1 cellular context compared by ENCODE assay signal in the genomic region with DNA sequence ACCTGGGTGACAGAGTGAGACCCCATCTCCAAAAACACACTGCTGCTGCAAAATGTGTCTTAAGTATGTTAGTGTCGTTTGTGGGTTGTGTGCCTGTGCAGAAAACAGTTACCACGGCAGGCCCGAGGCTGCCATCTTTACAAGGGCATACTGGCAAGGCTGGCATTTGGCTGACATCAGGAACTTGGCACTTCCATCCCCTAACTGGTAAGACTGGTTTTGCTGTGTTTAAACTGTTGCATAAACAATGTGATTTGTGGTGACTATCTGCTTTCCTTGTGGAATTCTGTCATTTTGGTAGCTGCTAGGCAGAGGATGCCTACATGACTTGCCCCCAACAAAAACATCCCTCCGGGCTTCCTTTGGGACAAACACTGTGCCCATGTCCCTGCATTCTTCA.
A peak's percentile ranks its signal among the peaks of the same experiment; 100 is the strongest.
TF ChIP-seq lines count a peak whose summit lies in the region.

No MANE protein-coding gene starts in this region.

TF ChIP-seq in HCT116, 20 proteins besides CTCF, POLR2A, EP300 and RAD21 (continued from another document):
- TF ChIP-seq, protein P1, sequence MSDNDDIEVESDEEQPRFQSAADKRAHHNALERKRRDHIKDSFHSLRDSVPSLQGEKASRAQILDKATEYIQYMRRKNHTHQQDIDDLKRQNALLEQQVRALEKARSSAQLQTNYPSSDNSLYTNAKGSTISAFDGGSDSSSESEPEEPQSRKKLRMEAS (IDR thresholded peaks at IDR 0.05), result no peak
- TF ChIP-seq, protein P2, sequence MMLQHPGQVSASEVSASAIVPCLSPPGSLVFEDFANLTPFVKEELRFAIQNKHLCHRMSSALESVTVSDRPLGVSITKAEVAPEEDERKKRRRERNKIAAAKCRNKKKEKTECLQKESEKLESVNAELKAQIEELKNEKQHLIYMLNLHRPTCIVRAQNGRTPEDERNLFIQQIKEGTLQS (IDR thresholded peaks at IDR 0.05), result no peak
- TF ChIP-seq EGR1 (IDR thresholded peaks at IDR 0.05; ENCODE audit: low read depth) (no peak), SP1 (IDR thresholded peaks at IDR 0.05; ENCODE audit: low read depth) (0 out of 2 replicates have a peak, but pooled peaks have one; percentile 23), TCF7L2 (IDR thresholded peaks at IDR 0.05; ENCODE audit: borderline replicate concordance, extremely low read depth, insufficient read depth, insufficient read length) (no peak), SIN3A (IDR thresholded peaks at IDR 0.05; ENCODE audit: low read depth) (no peak)
- TF ChIP-seq, protein P3, sequence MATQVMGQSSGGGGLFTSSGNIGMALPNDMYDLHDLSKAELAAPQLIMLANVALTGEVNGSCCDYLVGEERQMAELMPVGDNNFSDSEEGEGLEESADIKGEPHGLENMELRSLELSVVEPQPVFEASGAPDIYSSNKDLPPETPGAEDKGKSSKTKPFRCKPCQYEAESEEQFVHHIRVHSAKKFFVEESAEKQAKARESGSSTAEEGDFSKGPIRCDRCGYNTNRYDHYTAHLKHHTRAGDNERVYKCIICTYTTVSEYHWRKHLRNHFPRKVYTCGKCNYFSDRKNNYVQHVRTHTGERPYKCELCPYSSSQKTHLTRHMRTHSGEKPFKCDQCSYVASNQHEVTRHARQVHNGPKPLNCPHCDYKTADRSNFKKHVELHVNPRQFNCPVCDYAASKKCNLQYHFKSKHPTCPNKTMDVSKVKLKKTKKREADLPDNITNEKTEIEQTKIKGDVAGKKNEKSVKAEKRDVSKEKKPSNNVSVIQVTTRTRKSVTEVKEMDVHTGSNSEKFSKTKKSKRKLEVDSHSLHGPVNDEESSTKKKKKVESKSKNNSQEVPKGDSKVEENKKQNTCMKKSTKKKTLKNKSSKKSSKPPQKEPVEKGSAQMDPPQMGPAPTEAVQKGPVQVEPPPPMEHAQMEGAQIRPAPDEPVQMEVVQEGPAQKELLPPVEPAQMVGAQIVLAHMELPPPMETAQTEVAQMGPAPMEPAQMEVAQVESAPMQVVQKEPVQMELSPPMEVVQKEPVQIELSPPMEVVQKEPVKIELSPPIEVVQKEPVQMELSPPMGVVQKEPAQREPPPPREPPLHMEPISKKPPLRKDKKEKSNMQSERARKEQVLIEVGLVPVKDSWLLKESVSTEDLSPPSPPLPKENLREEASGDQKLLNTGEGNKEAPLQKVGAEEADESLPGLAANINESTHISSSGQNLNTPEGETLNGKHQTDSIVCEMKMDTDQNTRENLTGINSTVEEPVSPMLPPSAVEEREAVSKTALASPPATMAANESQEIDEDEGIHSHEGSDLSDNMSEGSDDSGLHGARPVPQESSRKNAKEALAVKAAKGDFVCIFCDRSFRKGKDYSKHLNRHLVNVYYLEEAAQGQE (IDR thresholded peaks at IDR 0.05; ENCODE audit: low read depth), result no peak
